Comparison of ENCODE assay signal across 1 cellular context in the genomic region with DNA sequence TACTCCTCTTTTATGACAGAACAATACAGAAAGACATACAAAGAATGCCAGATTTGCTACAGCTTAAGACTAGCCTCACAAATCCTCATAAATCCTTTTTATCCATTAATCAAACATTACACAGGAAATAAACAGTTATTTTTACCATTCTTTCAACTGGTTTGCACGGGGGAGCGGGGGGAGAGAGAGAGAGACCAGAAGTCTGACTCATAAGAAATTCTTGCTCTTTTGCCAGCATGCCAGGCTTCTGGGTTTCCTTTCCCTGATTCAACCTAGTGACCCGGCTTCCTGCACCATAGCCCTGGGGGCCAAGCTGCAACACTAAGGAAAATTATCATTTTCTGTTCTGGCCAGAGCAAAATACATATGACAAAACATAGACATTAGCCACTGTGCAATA.
A peak's percentile ranks its signal among the peaks of the same experiment; 100 is the strongest.
TF ChIP-seq lines count a peak whose summit lies in the region.

No MANE protein-coding gene starts in this region.

TF ChIP-seq in SK-N-SH, 30 proteins besides CTCF, POLR2A, EP300 and RAD21 (continued from another document):
- TF ChIP-seq, protein P1, sequence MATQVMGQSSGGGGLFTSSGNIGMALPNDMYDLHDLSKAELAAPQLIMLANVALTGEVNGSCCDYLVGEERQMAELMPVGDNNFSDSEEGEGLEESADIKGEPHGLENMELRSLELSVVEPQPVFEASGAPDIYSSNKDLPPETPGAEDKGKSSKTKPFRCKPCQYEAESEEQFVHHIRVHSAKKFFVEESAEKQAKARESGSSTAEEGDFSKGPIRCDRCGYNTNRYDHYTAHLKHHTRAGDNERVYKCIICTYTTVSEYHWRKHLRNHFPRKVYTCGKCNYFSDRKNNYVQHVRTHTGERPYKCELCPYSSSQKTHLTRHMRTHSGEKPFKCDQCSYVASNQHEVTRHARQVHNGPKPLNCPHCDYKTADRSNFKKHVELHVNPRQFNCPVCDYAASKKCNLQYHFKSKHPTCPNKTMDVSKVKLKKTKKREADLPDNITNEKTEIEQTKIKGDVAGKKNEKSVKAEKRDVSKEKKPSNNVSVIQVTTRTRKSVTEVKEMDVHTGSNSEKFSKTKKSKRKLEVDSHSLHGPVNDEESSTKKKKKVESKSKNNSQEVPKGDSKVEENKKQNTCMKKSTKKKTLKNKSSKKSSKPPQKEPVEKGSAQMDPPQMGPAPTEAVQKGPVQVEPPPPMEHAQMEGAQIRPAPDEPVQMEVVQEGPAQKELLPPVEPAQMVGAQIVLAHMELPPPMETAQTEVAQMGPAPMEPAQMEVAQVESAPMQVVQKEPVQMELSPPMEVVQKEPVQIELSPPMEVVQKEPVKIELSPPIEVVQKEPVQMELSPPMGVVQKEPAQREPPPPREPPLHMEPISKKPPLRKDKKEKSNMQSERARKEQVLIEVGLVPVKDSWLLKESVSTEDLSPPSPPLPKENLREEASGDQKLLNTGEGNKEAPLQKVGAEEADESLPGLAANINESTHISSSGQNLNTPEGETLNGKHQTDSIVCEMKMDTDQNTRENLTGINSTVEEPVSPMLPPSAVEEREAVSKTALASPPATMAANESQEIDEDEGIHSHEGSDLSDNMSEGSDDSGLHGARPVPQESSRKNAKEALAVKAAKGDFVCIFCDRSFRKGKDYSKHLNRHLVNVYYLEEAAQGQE (IDR thresholded peaks at IDR 0.05; ENCODE audit: low read depth, low read length) = no peak
- TF ChIP-seq, protein P2, sequence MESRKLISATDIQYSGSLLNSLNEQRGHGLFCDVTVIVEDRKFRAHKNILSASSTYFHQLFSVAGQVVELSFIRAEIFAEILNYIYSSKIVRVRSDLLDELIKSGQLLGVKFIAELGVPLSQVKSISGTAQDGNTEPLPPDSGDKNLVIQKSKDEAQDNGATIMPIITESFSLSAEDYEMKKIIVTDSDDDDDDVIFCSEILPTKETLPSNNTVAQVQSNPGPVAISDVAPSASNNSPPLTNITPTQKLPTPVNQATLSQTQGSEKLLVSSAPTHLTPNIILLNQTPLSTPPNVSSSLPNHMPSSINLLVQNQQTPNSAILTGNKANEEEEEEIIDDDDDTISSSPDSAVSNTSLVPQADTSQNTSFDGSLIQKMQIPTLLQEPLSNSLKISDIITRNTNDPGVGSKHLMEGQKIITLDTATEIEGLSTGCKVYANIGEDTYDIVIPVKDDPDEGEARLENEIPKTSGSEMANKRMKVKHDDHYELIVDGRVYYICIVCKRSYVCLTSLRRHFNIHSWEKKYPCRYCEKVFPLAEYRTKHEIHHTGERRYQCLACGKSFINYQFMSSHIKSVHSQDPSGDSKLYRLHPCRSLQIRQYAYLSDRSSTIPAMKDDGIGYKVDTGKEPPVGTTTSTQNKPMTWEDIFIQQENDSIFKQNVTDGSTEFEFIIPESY (IDR thresholded peaks at IDR 0.05; ENCODE audit: borderline replicate concordance, low read depth) = no peak
- no peak for TF ChIP-seq TAF1 (IDR thresholded peaks at IDR 0.05; ENCODE audit: borderline replicate concordance, low read depth, low read length)
- no peak for TF ChIP-seq NRF1 (IDR thresholded peaks at IDR 0.05; ENCODE audit: low read depth, low read length)
- no peak for TF ChIP-seq SIN3A (IDR thresholded peaks at IDR 0.05; ENCODE audit: borderline replicate concordance, low read depth, low read length)
- no peak for TF ChIP-seq RCOR1 (IDR thresholded peaks at IDR 0.05; ENCODE audit: low read length)
- no peak for TF ChIP-seq FOXM1 (IDR thresholded peaks at IDR 0.05; ENCODE audit: low read depth)
- peak; percentile 45; the same call in 1 of the 2 replicates for TF ChIP-seq TCF12 (IDR thresholded peaks at IDR 0.05)
- TF ChIP-seq RXRA (IDR thresholded peaks at IDR 0.05; ENCODE audit: borderline replicate concordance, low read depth) = no peak
